ENCODE assay signal across 1 cellular context in genomic region chr2:71082402-71083252, GRCh38.
TF ChIP-seq lines count a peak whose summit lies in the region.

No MANE protein-coding gene starts in this region.

TF ChIP-seq in HepG2, 621 proteins besides CTCF, POLR2A, EP300 and RAD21:
- TF ChIP-seq HMG20A (CRISPR knock-in tag; IDR thresholded peaks at IDR 0.05; ENCODE audit: borderline replicate concordance) = no peak
- TF ChIP-seq ZNF275 (CRISPR knock-in tag; IDR thresholded peaks at IDR 0.05; ENCODE audit: borderline replicate concordance) = no peak
- TF ChIP-seq PRDM4 (CRISPR knock-in tag; IDR thresholded peaks at IDR 0.05; ENCODE audit: borderline replicate concordance) = no peak
- TF ChIP-seq IRF1 (CRISPR knock-in tag; IDR thresholded peaks at IDR 0.05; ENCODE audit: low read depth) = no peak
- TF ChIP-seq ASH2L (IDR thresholded peaks at IDR 0.05; ENCODE audit: insufficient read length, low read depth, low read length) = no peak
- TF ChIP-seq ZNF749 (CRISPR knock-in tag; IDR thresholded peaks at IDR 0.05; ENCODE audit: borderline replicate concordance) = no peak
- no peak for TF ChIP-seq TP53 (CRISPR knock-in tag; conservative IDR thresholded peaks at IDR 0.05)
- no peak for TF ChIP-seq ZNF580 (CRISPR knock-in tag; IDR thresholded peaks at IDR 0.05; ENCODE audit: borderline replicate concordance, low read depth)
- no peak for TF ChIP-seq ZNF652 (CRISPR knock-in tag; IDR thresholded peaks at IDR 0.05; ENCODE audit: borderline replicate concordance, low read depth)
- TF ChIP-seq BRD4 (CRISPR knock-in tag; IDR thresholded peaks at IDR 0.05) = no peak
- TF ChIP-seq REXO4 (CRISPR knock-in tag; IDR thresholded peaks at IDR 0.05; ENCODE audit: borderline replicate concordance) = no peak
- no peak for TF ChIP-seq ZNF790 (CRISPR knock-in tag; IDR thresholded peaks at IDR 0.05; ENCODE audit: borderline replicate concordance)
- TF ChIP-seq ZNF431 (CRISPR knock-in tag; IDR thresholded peaks at IDR 0.05; ENCODE audit: borderline replicate concordance, low read depth) = no peak
- no peak for TF ChIP-seq PPARG (CRISPR knock-in tag; conservative IDR thresholded peaks at IDR 0.05)
- no peak for TF ChIP-seq PLRG1 (conservative IDR thresholded peaks at IDR 0.05)
- TF ChIP-seq EZH2 (conservative IDR thresholded peaks at IDR 0.05; ENCODE audit: low read depth, low read length) = no peak
- no peak for TF ChIP-seq YEATS4 (CRISPR knock-in tag; IDR thresholded peaks at IDR 0.05; ENCODE audit: borderline replicate concordance)
- TF ChIP-seq ZNF775 (CRISPR knock-in tag; IDR thresholded peaks at IDR 0.05; ENCODE audit: borderline replicate concordance) = no peak
- no peak for TF ChIP-seq SIX1 (CRISPR knock-in tag; IDR thresholded peaks at IDR 0.05; ENCODE audit: borderline replicate concordance)
- no peak for TF ChIP-seq SIN3A (IDR thresholded peaks at IDR 0.05; ENCODE audit: borderline replicate concordance, low read depth, low read length)
